ENCODE assay signal across 13 cellular contexts in the genomic region with DNA sequence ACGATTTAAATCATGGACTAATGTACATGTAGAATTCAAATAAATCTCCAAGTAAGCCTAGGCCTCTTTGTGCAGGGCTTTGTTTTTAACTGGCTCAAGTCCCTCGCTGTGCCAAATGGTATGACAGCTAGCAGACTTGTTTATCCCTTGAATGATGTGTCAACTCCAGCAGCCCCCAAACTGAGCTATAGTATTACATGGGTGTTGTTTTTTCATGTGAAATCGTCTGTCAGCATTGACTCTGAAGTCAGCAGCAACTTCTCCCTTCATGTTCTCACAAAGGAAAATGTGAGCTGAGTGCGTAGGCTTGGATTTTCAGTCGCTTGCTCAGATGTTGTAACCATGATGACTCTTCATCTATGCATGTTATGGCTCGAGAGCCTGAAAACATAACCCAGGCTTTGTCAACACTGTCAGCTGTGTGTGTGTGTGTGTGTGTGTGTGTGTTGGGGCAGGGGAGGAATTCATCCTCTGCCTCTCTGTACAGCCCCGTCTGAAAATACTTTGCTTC.
DNase-seq lines count a peak whose midpoint lies in the region; ATAC-seq and TF ChIP-seq lines count a peak whose summit lies in the region.
"Had no signal": no experiment of that assay in that cellular context is flagged by ENCODE, and none has a peak within 500 bp of the region (broad histone marks: within the 10 kb centered on the region; RNA-seq: fewer than 3 reads in every experiment).

No MANE protein-coding gene starts in this region.

- TF ChIP-seq POLR2A in breast epithelium (IDR thresholded peaks at IDR 0.05): no peak

- no peaks in the 10 kb centered on the region for H3K9me3 Mint-ChIP-seq in MCF 10A (ENCODE audit: unreplicated experiment)
- H3K9me3 Mint-ChIP-seq: CD4-positive, alpha-beta T cell had no signal

- intact Hi-C loops in MCF 10A (cut with micrococcal nuclease): no loop called here
- intact Hi-C loops in breast epithelium (cut with DNase I; ENCODE audit: low total_unique reads): no loop called here
- intact Hi-C loops in upper lobe of right lung (cut with DNase I): no loop called here

- no TSS peak for BruUV-seq in MCF 10A (replicated peaks; lab: Mats Ljungman, UMichigan)

- H3K4me1 ChIP-seq in breast epithelium (no peaks in the 10 kb centered on the region), foreskin keratinocyte (peaks cover 16% of the 10 kb centered on the region), upper lobe of right lung (no peaks in the 10 kb centered on the region)
- H3K4me1 ChIP-seq: ascending aorta had no signal

- H3K27me3 ChIP-seq in breast epithelium (no peaks in the 10 kb centered on the region), foreskin keratinocyte (no peaks in the 10 kb centered on the region), upper lobe of right lung (no peaks in the 10 kb centered on the region)
- H3K27me3 ChIP-seq: ascending aorta had no signal

- H3K4me3 ChIP-seq in breast epithelium (no peak overlapping the region), upper lobe of right lung (no peak overlapping the region)
- H3K4me3 ChIP-seq: ascending aorta, PC-9 had no signal

- peak overlapping the region; percentile 89 for H3K27ac Mint-ChIP-seq in MCF 10A (ENCODE audit: low read depth, unreplicated experiment)
- H3K27ac Mint-ChIP-seq: CD4-positive, alpha-beta T cell had no signal

- H3K27ac ChIP-seq in breast epithelium: no peak overlapping the region
- peak overlapping the region; percentile 72 for H3K27ac ChIP-seq in foreskin keratinocyte
- peak overlapping the region; percentile 18 for H3K27ac ChIP-seq in upper lobe of right lung
- H3K27ac ChIP-seq: PC-9 had no signal

- CTCF ChIA-PET in MCF 10A (lab: Yijun Ruan, JAX): interaction anchor here (0.6 to 1.0 kb wide), 3 partner anchors 36 to 41 kb away, joined by 3 to 4 read pairs (median 4); no protein-coding TSS in a partner anchor

- TF ChIP-seq CTCF in MCF 10A (IDR thresholded peaks at IDR 0.05; ENCODE audit: unreplicated experiment): no peak
- no peak for TF ChIP-seq CTCF in breast epithelium (IDR thresholded peaks at IDR 0.05)
- no peak for TF ChIP-seq CTCF in foreskin keratinocyte (conservative IDR thresholded peaks at IDR 0.05)
- TF ChIP-seq CTCF in upper lobe of right lung (IDR thresholded peaks at IDR 0.05): no peak

- peaks cover 13% of the 10 kb centered on the region for H3K4me1 Mint-ChIP-seq in MCF 10A (ENCODE audit: insufficient read depth, unreplicated experiment)

- POLR2A ChIA-PET in MCF 10A (lab: Yijun Ruan, JAX): interaction anchor here (0.5 to 2.2 kb wide), 13 partner anchors 11 to 1714 kb away, joined by 3 to 8 read pairs (median 4); a partner anchor contains a TSS

- H3K36me3 Mint-ChIP-seq in MCF 10A (ENCODE audit: insufficient read depth, unreplicated experiment): peaks cover 7% of the 10 kb centered on the region

- H3K36me3 ChIP-seq in breast epithelium: no peaks in the 10 kb centered on the region
- no peaks in the 10 kb centered on the region for H3K36me3 ChIP-seq in upper lobe of right lung
- H3K36me3 ChIP-seq: ascending aorta had no signal

- DNase-seq in MCF 10A (ENCODE audit: unreplicated experiment) (peak; percentile 90), breast epithelium (ENCODE audit: low spot score in 2 of 2) (no peak), foreskin keratinocyte (peak; percentile 99), upper lobe of right lung (no peak), LoVo (ENCODE audit: low spot score) (no peak), putamen (ENCODE audit: low spot score) (no peak)
- DNase-seq: CD4-positive, alpha-beta T cell; hippocampal formation; NCI-H1092; PC-9 had no signal

- ATAC-seq in SK-N-SH treated with all-trans-retinoic acid at 6 μM for 48 hours: peak; percentile 81
- ATAC-seq in foreskin keratinocyte: peak; percentile 98
- ATAC-seq in upper lobe of right lung: no peak
- no peak for ATAC-seq in GM21529 (IDR thresholded peaks at IDR 0.05; ENCODE audit: unreplicated experiment)

- no peak overlapping the region for H3K4me3 Mint-ChIP-seq in MCF 10A (ENCODE audit: unreplicated experiment)
- H3K4me3 Mint-ChIP-seq: CD4-positive, alpha-beta T cell had no signal

- H3K9me3 ChIP-seq in breast epithelium (no peaks in the 10 kb centered on the region), upper lobe of right lung (no peaks in the 10 kb centered on the region)
- H3K9me3 ChIP-seq: ascending aorta had no signal

- H3K27me3 Mint-ChIP-seq in MCF 10A (ENCODE audit: insufficient read depth, unreplicated experiment): no peaks in the 10 kb centered on the region

TF ChIP-seq in SK-N-SH treated with all-trans-retinoic acid at 6 μM for 48 hours, 23 proteins besides CTCF, POLR2A, EP300 and RAD21:
- no peak for TF ChIP-seq SNAI2 (CRISPR knock-in tag; IDR thresholded peaks at IDR 0.05)
- no peak for TF ChIP-seq BACH2 (CRISPR knock-in tag; IDR thresholded peaks at IDR 0.05; ENCODE audit: borderline replicate concordance)
- no peak for TF ChIP-seq ZFP30 (CRISPR knock-in tag; IDR thresholded peaks at IDR 0.05)
- TF ChIP-seq, protein P1, sequence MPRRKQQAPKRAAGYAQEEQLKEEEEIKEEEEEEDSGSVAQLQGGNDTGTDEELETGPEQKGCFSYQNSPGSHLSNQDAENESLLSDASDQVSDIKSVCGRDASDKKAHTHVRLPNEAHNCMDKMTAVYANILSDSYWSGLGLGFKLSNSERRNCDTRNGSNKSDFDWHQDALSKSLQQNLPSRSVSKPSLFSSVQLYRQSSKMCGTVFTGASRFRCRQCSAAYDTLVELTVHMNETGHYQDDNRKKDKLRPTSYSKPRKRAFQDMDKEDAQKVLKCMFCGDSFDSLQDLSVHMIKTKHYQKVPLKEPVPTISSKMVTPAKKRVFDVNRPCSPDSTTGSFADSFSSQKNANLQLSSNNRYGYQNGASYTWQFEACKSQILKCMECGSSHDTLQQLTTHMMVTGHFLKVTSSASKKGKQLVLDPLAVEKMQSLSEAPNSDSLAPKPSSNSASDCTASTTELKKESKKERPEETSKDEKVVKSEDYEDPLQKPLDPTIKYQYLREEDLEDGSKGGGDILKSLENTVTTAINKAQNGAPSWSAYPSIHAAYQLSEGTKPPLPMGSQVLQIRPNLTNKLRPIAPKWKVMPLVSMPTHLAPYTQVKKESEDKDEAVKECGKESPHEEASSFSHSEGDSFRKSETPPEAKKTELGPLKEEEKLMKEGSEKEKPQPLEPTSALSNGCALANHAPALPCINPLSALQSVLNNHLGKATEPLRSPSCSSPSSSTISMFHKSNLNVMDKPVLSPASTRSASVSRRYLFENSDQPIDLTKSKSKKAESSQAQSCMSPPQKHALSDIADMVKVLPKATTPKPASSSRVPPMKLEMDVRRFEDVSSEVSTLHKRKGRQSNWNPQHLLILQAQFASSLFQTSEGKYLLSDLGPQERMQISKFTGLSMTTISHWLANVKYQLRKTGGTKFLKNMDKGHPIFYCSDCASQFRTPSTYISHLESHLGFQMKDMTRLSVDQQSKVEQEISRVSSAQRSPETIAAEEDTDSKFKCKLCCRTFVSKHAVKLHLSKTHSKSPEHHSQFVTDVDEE (CRISPR knock-in tag; IDR thresholded peaks at IDR 0.05): no peak
- no peak for TF ChIP-seq ESRRG (CRISPR knock-in tag; IDR thresholded peaks at IDR 0.05)
- TF ChIP-seq ISL1 (CRISPR knock-in tag; IDR thresholded peaks at IDR 0.05): no peak
- TF ChIP-seq ZNF565 (CRISPR knock-in tag; conservative IDR thresholded peaks at IDR 0.05; ENCODE audit: low read depth): no peak
- TF ChIP-seq ARNTL (CRISPR knock-in tag; IDR thresholded peaks at IDR 0.05; ENCODE audit: borderline replicate concordance, low read depth): no peak
- TF ChIP-seq, protein P2, sequence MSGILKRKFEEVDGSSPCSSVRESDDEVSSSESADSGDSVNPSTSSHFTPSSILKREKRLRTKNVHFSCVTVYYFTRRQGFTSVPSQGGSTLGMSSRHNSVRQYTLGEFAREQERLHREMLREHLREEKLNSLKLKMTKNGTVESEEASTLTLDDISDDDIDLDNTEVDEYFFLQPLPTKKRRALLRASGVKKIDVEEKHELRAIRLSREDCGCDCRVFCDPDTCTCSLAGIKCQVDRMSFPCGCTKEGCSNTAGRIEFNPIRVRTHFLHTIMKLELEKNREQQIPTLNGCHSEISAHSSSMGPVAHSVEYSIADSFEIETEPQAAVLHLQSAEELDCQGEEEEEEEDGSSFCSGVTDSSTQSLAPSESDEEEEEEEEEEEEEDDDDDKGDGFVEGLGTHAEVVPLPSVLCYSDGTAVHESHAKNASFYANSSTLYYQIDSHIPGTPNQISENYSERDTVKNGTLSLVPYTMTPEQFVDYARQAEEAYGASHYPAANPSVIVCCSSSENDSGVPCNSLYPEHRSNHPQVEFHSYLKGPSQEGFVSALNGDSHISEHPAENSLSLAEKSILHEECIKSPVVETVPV (CRISPR knock-in tag; IDR thresholded peaks at IDR 0.05): no peak
- no peak for TF ChIP-seq OSR1 (CRISPR knock-in tag; IDR thresholded peaks at IDR 0.05)
- TF ChIP-seq RARB (CRISPR knock-in tag; IDR thresholded peaks at IDR 0.05): no peak
- TF ChIP-seq ZNF8 (CRISPR knock-in tag; IDR thresholded peaks at IDR 0.05): no peak
- TF ChIP-seq, protein P3, sequence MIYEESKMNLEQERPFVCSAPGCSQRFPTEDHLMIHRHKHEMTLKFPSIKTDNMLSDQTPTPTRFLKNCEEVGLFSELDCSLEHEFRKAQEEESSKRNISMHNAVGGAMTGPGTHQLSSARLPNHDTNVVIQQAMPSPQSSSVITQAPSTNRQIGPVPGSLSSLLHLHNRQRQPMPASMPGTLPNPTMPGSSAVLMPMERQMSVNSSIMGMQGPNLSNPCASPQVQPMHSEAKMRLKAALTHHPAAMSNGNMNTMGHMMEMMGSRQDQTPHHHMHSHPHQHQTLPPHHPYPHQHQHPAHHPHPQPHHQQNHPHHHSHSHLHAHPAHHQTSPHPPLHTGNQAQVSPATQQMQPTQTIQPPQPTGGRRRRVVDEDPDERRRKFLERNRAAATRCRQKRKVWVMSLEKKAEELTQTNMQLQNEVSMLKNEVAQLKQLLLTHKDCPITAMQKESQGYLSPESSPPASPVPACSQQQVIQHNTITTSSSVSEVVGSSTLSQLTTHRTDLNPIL (CRISPR knock-in tag; IDR thresholded peaks at IDR 0.05; ENCODE audit: low read depth): no peak
- no peak for TF ChIP-seq CSDC2 (CRISPR knock-in tag; IDR thresholded peaks at IDR 0.05)
- TF ChIP-seq ZC3H10 (CRISPR knock-in tag; IDR thresholded peaks at IDR 0.05): no peak
TF ChIP-seq in SK-N-SH treated with all-trans-retinoic acid at 6 μM for 48 hours: peak in this region for 0.

Comparison
In these comparisons a context has a peak if more than half of its experiments do, and no peak if none do; other contexts are left out.
1. DNase-seq: peak in MCF 10A (single experiment) and foreskin keratinocyte (2 of 2); none in breast epithelium (0 of 2), upper lobe of right lung (single experiment), LoVo (single experiment) and putamen (single experiment).
2. H3K27ac ChIP-seq: peak in foreskin keratinocyte (single experiment) and upper lobe of right lung (single experiment); none in breast epithelium (0 of 2).
3. ATAC-seq: peak in SK-N-SH treated with all-trans-retinoic acid at 6 μM for 48 hours (single experiment) and foreskin keratinocyte (single experiment); none in upper lobe of right lung (single experiment) and GM21529 (single experiment).